13 cellular contexts compared by ENCODE assay signal in genomic region chr1:1763657-1764621, GRCh38. TPM values are rescaled to one million over a fixed set of nuclear protein-coding genes. Genes with fewer than 3 reads are reported as not detected.
A peak's percentile ranks its signal among the peaks of the same experiment; 100 is the strongest.
DNase-seq lines count a peak whose midpoint lies in the region; ATAC-seq, FAIRE-seq and TF ChIP-seq lines count a peak whose summit lies in the region.
"Had no signal": no experiment of that assay in that cellular context is flagged by ENCODE, and none has a peak within 500 bp of the region (broad histone marks: within the 10 kb centered on the region; RNA-seq: fewer than 3 reads in every experiment).

No MANE protein-coding gene starts in this region.

- CTCF ChIA-PET in GM12878 (lab: Yijun Ruan, JAX), result no interaction called here

- DNase-seq in NCI-H2227 (lab: John Stamatoyannopoulos, UW; ENCODE audit: unreplicated experiment), result peak; percentile 41
- no peak for DNase-seq in NCI-H2227 treated with DMSO at 0.1 percent for 48 hours (lab: John Stamatoyannopoulos, UW)
- DNase-seq in GM12878 (ENCODE audit: low read depth, low spot score), result no peak
- peak; percentile 96 for DNase-seq in left lobe of liver (ENCODE audit: low spot score)
- peak; percentile 87 to 96 for DNase-seq in upper lobe of left lung
- DNase-seq: NCI-H774, retina had no signal

- TF ChIP-seq EP300 in GM12878 (IDR thresholded peaks at IDR 0.05; ENCODE audit: borderline replicate concordance in 1 of 2, control insufficient read depth in 1 of 2, low read depth in 2 of 2, low read length in 2 of 2) (no peak), upper lobe of left lung (IDR thresholded peaks at IDR 0.05) (no peak)

- H3K4me1 ChIP-seq in GM12878 (ENCODE audit: control insufficient read depth, insufficient read depth, low read length) (no peaks in the 10 kb centered on the region), upper lobe of left lung (peaks cover 11 to 34% (median 20%) of the 10 kb centered on the region in 4 donors)

- H3K27me3 ChIP-seq in GM12878 (replicated peaks in 1 of 2; ENCODE audit: control insufficient read depth in 2 of 2, insufficient read depth in 2 of 2, low read length in 1 of 2) (no peaks in the 10 kb centered on the region), upper lobe of left lung (no peaks in the 10 kb centered on the region)
- H3K27me3 ChIP-seq: tibial artery had no signal

- no peak overlapping the region for H3K9ac ChIP-seq in GM12878 (ENCODE audit: control insufficient read depth, insufficient read depth, low read length)

- POLR2A ChIA-PET in GM12878 (lab: Charles Lee), result no interaction called here

- ATAC-seq in GM12878 (peak; percentile 58), left lobe of liver (peak; percentile 70), upper lobe of left lung (ENCODE audit: low FRiP score in 2 of 2) (peak; percentile 85 to 91), HG03095 (IDR thresholded peaks at IDR 0.05; ENCODE audit: unreplicated experiment) (no peak), HG02852 (IDR thresholded peaks at IDR 0.05; ENCODE audit: unreplicated experiment) (no peak), GM18907 (IDR thresholded peaks at IDR 0.05; ENCODE audit: unreplicated experiment) (no peak)
- ATAC-seq: activated T-helper 17 cell treated with anti-CD3 and anti-CD28 coated beads, Interleukin-2, amount 50 U/mL, for 72 hours had no signal

- BruUV-seq in GM12878 (replicated peaks; lab: Mats Ljungman, UMichigan), result no TSS peak

- RAD21 ChIA-PET in GM12878 (lab: Charles Lee; ENCODE audit: unreplicated experiment), result no interaction called here

- no peak overlapping the region for H3K4me3 ChIP-seq in GM12878
- no peak overlapping the region for H3K4me3 ChIP-seq in upper lobe of left lung
- H3K4me3 ChIP-seq: tibial artery had no signal

- intact Hi-C loops in GM12878 (cut with micrococcal nuclease; ENCODE audit: unreplicated experiment), result no loop called here

- H3K79me2 ChIP-seq in GM12878 (ENCODE audit: control insufficient read depth, insufficient read depth, low read length), result peaks cover 15% of the 10 kb centered on the region

- TF ChIP-seq CTCF in GM12878 (IDR thresholded peaks at IDR 0.05 in 2 of 3, conservative IDR thresholded peaks at IDR 0.05 in 1 of 3; ENCODE audit: control insufficient read depth in 2 of 3, extremely low read depth in 1 of 3, insufficient read depth in 1 of 3, low read depth in 3 of 3, low read length in 3 of 3) (peak in 2 of 3 experiments; percentile 8 to 22; a peak in 1 of 6 replicates), upper lobe of left lung (IDR thresholded peaks at IDR 0.05) (peak in 4 of 6 experiments; percentile 18 to 73 (median 24))

- no peak overlapping the region for H2AFZ ChIP-seq in GM12878 (ENCODE audit: control insufficient read depth, low read depth, low read length)

- no peaks in the 10 kb centered on the region; the same call in 1 of the 3 replicates for H3K9me3 ChIP-seq in GM12878 (replicated peaks; ENCODE audit: control insufficient read depth, insufficient read depth, low read length)
- no peaks in the 10 kb centered on the region for H3K9me3 ChIP-seq in upper lobe of left lung
- H3K9me3 ChIP-seq: tibial artery had no signal

- no peaks in the 10 kb centered on the region for H4K20me1 ChIP-seq in GM12878 (ENCODE audit: control insufficient read depth, insufficient read depth)

- SMC1A ChIA-PET in GM12878 (lab: Charles Lee; ENCODE audit: uncharacterized antibody, unreplicated experiment), result no interaction called here

- H3K4me2 ChIP-seq in GM12878 (ENCODE audit: control insufficient read depth, insufficient read depth), result no peak overlapping the region

- H3K36me3 ChIP-seq in GM12878 (ENCODE audit: control insufficient read depth in 2 of 2, insufficient read depth in 2 of 2, low read length in 1 of 2) (peaks cover 14 to 36% of the 10 kb centered on the region in 2 experiments), upper lobe of left lung (peaks cover 20 to 69% (median 48%) of the 10 kb centered on the region in 4 donors)

- in situ Hi-C loops in GM12878 (cut with MboI), result no loop called here

- TF ChIP-seq RAD21 in GM12878 (IDR thresholded peaks at IDR 0.05; ENCODE audit: insufficient read depth, low read depth, low read length), result no peak

- 90% methylated on average over 31 of the region's 32 CpGs for WGBS in GM12878 (ENCODE audit: insufficient coverage, insufficient replicate concordance, low lambda C conversion rate, missing lambda C conversion rate)
- WGBS in upper lobe of left lung, 2 donors, result 65 to 80% methylated on average over 15 to 29 of the region's 32 CpGs

- H3K27ac ChIP-seq in GM12878 (ENCODE audit: control insufficient read depth, insufficient read depth) (no peak overlapping the region), upper lobe of left lung (peak overlapping the region in 3 of 4 donors; percentile 4 to 72 (median 43))
- H3K27ac ChIP-seq: tibial artery had no signal

- TF ChIP-seq POLR2A in GM12878 (IDR thresholded peaks at IDR 0.05; ENCODE audit: low read depth, low read length) (no peak), upper lobe of left lung (IDR thresholded peaks at IDR 0.05) (no peak)

- FAIRE-seq in GM12878 (lab: Jason Lieb, UNC), result no peak
- FAIRE-seq: A204.1 had no signal

TF ChIP-seq in GM12878, 131 proteins besides CTCF, POLR2A, EP300 and RAD21:
- TF ChIP-seq BCL3 (IDR thresholded peaks at IDR 0.05; ENCODE audit: borderline replicate concordance, insufficient read depth, low read depth, low read length, poor library complexity, severe bottlenecking), result peak; percentile 64
- no peak for TF ChIP-seq SMC3 (IDR thresholded peaks at IDR 0.05; ENCODE audit: borderline replicate concordance, low read length)
- TF ChIP-seq TCF3 (IDR thresholded peaks at IDR 0.05; ENCODE audit: borderline replicate concordance, insufficient read depth, low read depth, low read length), result peak; percentile 35; the same call in 1 of the 2 replicates

RNA-seq across cellular contexts. Expression of gene NADK, which starts 14.3 kb away (rescaled TPM):
- total RNA-seq in GM12878 (2013; cell fraction: nucleolus; rRNA removed), result 113 and 124 TPM in 2 replicates
- 46.5 and 49.1 TPM in 2 replicates for total RNA-seq in GM12878 (2014; rRNA removed)
- 27.0 and 30.2 TPM in 2 replicates for total RNA-seq in GM12878 (2014; rRNA removed; fragmentation: Illumina TruSeq; extraction: Trizol)
- total RNA-seq in GM12878 (2021), result 78.7 and 93.2 TPM in 2 replicates
- polyA plus RNA-seq in GM12878 (2011; ENCODE audit: low read depth), result 36.7 TPM
- polyA plus RNA-seq in GM12878 (2011; rRNA removed), result 48.7 and 62.6 TPM in 2 replicates
- 72.7 and 78.2 TPM in 2 replicates for polyA plus RNA-seq in GM12878 (2011; cell fraction: cytosol; rRNA removed)
- polyA plus RNA-seq in GM12878 (2011; cell fraction: nucleus; rRNA removed), result 242 and 315 TPM in 2 replicates
- polyA plus RNA-seq in GM12878 (2012), result 42.3 and 46.1 TPM in 2 replicates
- 10.6 and 32.9 TPM in 2 replicates for polyA plus RNA-seq in GM12878 (2014; fragmentation: Illumina TruSeq; extraction: Trizol)
- polyA plus RNA-seq in GM12878 (2014; fragmentation: Nextera tagmentation; extraction: Ambion mirVana), result 1 to 10 TPM; 1.1 to 3.6 TPM
- 70.8 and 75.2 TPM in 2 replicates for polyA plus RNA-seq in GM12878 (2014; rRNA removed)
- 10 to 100 TPM; 44.6 to 60.6 TPM for polyA plus RNA-seq in GM12878 (2016; fragmentation: Nextera tagmentation; extraction: Ambion mirVana)
- polyA minus RNA-seq in GM12878 (2011; rRNA and poly(A)+ RNA removed), result 21.1 and 51.6 TPM in 2 replicates
- polyA minus RNA-seq in GM12878 (2011; cell fraction: cytosol; rRNA and poly(A)+ RNA removed), result 29.9 and 30.3 TPM in 2 replicates
- 39.2 and 54.4 TPM in 2 replicates for polyA minus RNA-seq in GM12878 (2011; cell fraction: nucleus; rRNA and poly(A)+ RNA removed)
- 136 TPM for total RNA-seq in left lobe of liver
- 100 to 1,000 TPM in 4 of 6 donors, 10 to 100 TPM in 2; 85.0 to 279 (median 124) TPM for total RNA-seq in upper lobe of left lung

RNA-seq across cellular contexts. Expression of gene CDK11A, which starts 39.8 kb away (rescaled TPM):
- total RNA-seq in GM12878 (2013; cell fraction: nucleolus; rRNA removed), result 45.6 and 46.9 TPM in 2 replicates
- total RNA-seq in GM12878 (2014; rRNA removed) (19.3 and 29.4 TPM in 2 replicates), GM12878 (2014; rRNA removed; fragmentation: Illumina TruSeq; extraction: Trizol) (20.1 and 22.0 TPM in 2 replicates), GM12878 (2021) (37.0 and 46.0 TPM in 2 replicates), left lobe of liver (13.6 TPM), upper lobe of left lung (100 to 1,000 TPM in 2 of 6 donors, 10 to 100 TPM in 4; 23.9 to 417 (median 54.5) TPM)
- polyA plus RNA-seq in GM12878 (2011; ENCODE audit: low read depth), result 32.2 TPM
- polyA plus RNA-seq in GM12878 (2011; rRNA removed) (3.6 and 7.4 TPM in 2 replicates), GM12878 (2014; fragmentation: Illumina TruSeq; extraction: Trizol) (20.1 and 30.0 TPM in 2 replicates), GM12878 (2014; fragmentation: Nextera tagmentation; extraction: Ambion mirVana) (1 to 10 TPM; 5.1 to 9.0 TPM), GM12878 (2014; rRNA removed) (37.4 and 52.0 TPM in 2 replicates), GM12878 (2016; fragmentation: Nextera tagmentation; extraction: Ambion mirVana) (10 to 100 TPM; 24.0 to 27.8 TPM)
- polyA plus RNA-seq in GM12878 (2011; cell fraction: cytosol; rRNA removed), result 10.7 and 16.9 TPM in 2 replicates
- 166 and 242 TPM in 2 replicates for polyA plus RNA-seq in GM12878 (2011; cell fraction: nucleus; rRNA removed)
- polyA plus RNA-seq in GM12878 (2012), result 30.6 and 44.2 TPM in 2 replicates
- polyA minus RNA-seq in GM12878 (2011; rRNA and poly(A)+ RNA removed), result 9.1 and 11.0 TPM in 2 replicates
- polyA minus RNA-seq in GM12878 (2011; cell fraction: cytosol; rRNA and poly(A)+ RNA removed), result 69.0 and 71.3 TPM in 2 replicates
- 23.5 and 39.3 TPM in 2 replicates for polyA minus RNA-seq in GM12878 (2011; cell fraction: nucleus; rRNA and poly(A)+ RNA removed)

Comparison
In these comparisons a context has a peak if more than half of its experiments do, and no peak if none do; other contexts are left out.
1. DNase-seq: peak in NCI-H2227 (single experiment), left lobe of liver (single experiment) and upper lobe of left lung (2 of 2); none in NCI-H2227 treated with DMSO at 0.1 percent for 48 hours (single experiment) and GM12878 (single experiment).
2. ATAC-seq: peak in GM12878 (single experiment), left lobe of liver (single experiment) and upper lobe of left lung (2 of 2); none in HG03095 (single experiment), HG02852 (single experiment) and GM18907 (single experiment).